ENCODE assay signal across 16 cellular contexts in the genomic region with DNA sequence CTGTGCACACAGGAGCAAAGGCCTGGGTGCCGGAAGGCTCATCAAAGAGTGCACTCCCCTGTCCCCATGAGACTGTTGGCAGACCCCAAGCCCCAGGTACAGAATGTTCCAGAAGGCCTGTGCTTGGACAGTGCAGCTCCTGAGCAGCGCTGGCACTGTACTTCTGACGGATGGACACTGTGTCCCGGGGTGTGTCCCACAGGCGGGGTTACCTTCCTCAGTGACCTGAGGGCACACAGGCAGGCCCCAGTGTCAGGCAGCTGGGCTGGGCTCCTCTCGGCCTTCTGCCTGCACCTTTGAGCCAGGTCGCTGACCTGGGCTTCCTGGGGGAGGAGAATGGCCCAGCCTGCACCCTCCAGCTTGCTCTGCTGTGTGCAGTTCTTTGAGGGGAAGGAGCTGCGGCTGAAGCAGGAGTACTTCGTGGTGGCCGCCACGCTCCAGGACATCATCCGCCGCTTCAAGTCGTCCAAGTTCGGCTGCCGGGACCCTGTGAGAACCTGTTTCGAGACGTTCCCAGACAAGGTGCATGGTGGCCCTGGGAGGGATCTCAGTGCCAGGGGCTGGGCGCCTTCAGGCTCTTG. TPM values are rescaled to one million over a fixed set of nuclear protein-coding genes. Genes with fewer than 3 reads are reported as not detected.
DNase-seq lines count a peak whose midpoint lies in the region; ATAC-seq and TF ChIP-seq lines count a peak whose summit lies in the region.
"Had no signal": no experiment of that assay in that cellular context is flagged by ENCODE, and none has a peak within 500 bp of the region (broad histone marks: within the 10 kb centered on the region; RNA-seq: fewer than 3 reads in every experiment).

No MANE protein-coding gene starts in this region.

- 83% methylated on average over 18 of the region's 19 CpGs for WGBS in prostate gland

- intact Hi-C loops in left ventricle myocardium superior (cut with micrococcal nuclease) (no loop called here), prostate gland (cut with DNase I) (no loop called here)

- no peaks in the 10 kb centered on the region for H3K27me3 Mint-ChIP-seq in activated naive CD8-positive, alpha-beta T cell treated with anti-CD3 and anti-CD28 coated beads, Interleukin-2, amount 10 ng/mL, durations not matched to agents 7 days and 5 days
- no peaks in the 10 kb centered on the region for H3K27me3 Mint-ChIP-seq in activated naive CD8-positive, alpha-beta T cell treated with anti-CD3 and anti-CD28 coated beads, Interleukin-2, amount 50 U/mL, for 24 hours
- peaks cover 3 to 5% (median 3%) of the 10 kb centered on the region in 3 donors for H3K27me3 Mint-ChIP-seq in immature natural killer cell (ENCODE audit: low read depth in 3 of 3)

- H3K4me1 ChIP-seq in prostate gland (replicated peaks), result peaks cover 28% of the 10 kb centered on the region
- H3K4me1 ChIP-seq: colonic mucosa had no signal

- no peaks in the 10 kb centered on the region for H3K9me3 ChIP-seq in prostate gland
- H3K9me3 ChIP-seq: colonic mucosa, neutrophil had no signal

- no peaks in the 10 kb centered on the region for H3K4me1 Mint-ChIP-seq in activated naive CD8-positive, alpha-beta T cell treated with anti-CD3 and anti-CD28 coated beads, Interleukin-2, amount 10 ng/mL, durations not matched to agents 7 days and 5 days
- H3K4me1 Mint-ChIP-seq in activated naive CD8-positive, alpha-beta T cell treated with anti-CD3 and anti-CD28 coated beads, Interleukin-2, amount 50 U/mL, for 24 hours, result no peaks in the 10 kb centered on the region
- H3K4me1 Mint-ChIP-seq in immature natural killer cell, result no peaks in the 10 kb centered on the region
- H3K4me1 Mint-ChIP-seq: mesothelial cell of epicardium had no signal

- peak; percentile 12 for DNase-seq in activated naive CD8-positive, alpha-beta T cell treated with anti-CD3 and anti-CD28 coated beads, Interleukin-2, amount 10 ng/mL, durations not matched to agents 7 days and 5 days
- DNase-seq in activated naive CD8-positive, alpha-beta T cell treated with anti-CD3 and anti-CD28 coated beads, Interleukin-2, amount 50 U/mL, for 24 hours, result no peak
- DNase-seq in left ventricle myocardium superior, result peak; percentile 28
- DNase-seq in prostate gland (ENCODE audit: low spot score), result no peak
- no peak for DNase-seq in NCI-H1436 (lab: John Stamatoyannopoulos, UW)
- no peak for DNase-seq in kidney glomerular epithelial cell (lab: John Stamatoyannopoulos, UW)
- no peak for DNase-seq in immature natural killer cell
- DNase-seq: activated CD4-positive, alpha-beta T cell treated with anti-CD3 and anti-CD28 coated beads for 4 hours; activated T-cell treated with anti-CD3 and anti-CD28 coated beads, Interleukin-2, amount 50 U/mL, for 48 hours; colonic mucosa; COR-L47; MV-4-11; NCI-H526 had no signal

- H3K27ac ChIP-seq in prostate gland, result peak overlapping the region; percentile 19 to 80
- H3K27ac ChIP-seq: colonic mucosa, neutrophil had no signal

- POLR2A ChIA-PET in activated naive CD8-positive, alpha-beta T cell treated with anti-CD3 and anti-CD28 coated beads, Interleukin-2, amount 10 ng/mL, durations not matched to agents 7 days and 5 days (lab: Charles Lee), result no interaction called here

- H3K36me3 ChIP-seq in prostate gland, result peaks cover under 1 to 5% of the 10 kb centered on the region in 2 donors

- no peaks in the 10 kb centered on the region for H3K9me3 Mint-ChIP-seq in activated naive CD8-positive, alpha-beta T cell treated with anti-CD3 and anti-CD28 coated beads, Interleukin-2, amount 10 ng/mL, durations not matched to agents 7 days and 5 days
- no peaks in the 10 kb centered on the region for H3K9me3 Mint-ChIP-seq in activated naive CD8-positive, alpha-beta T cell treated with anti-CD3 and anti-CD28 coated beads, Interleukin-2, amount 50 U/mL, for 24 hours
- no peaks in the 10 kb centered on the region for H3K9me3 Mint-ChIP-seq in immature natural killer cell
- H3K9me3 Mint-ChIP-seq: mesothelial cell of epicardium had no signal

- H3K4me3 ChIP-seq in prostate gland, result no peak overlapping the region
- H3K4me3 ChIP-seq: colonic mucosa had no signal

- H3K4me3 Mint-ChIP-seq in activated naive CD8-positive, alpha-beta T cell treated with anti-CD3 and anti-CD28 coated beads, Interleukin-2, amount 10 ng/mL, durations not matched to agents 7 days and 5 days, result no peak overlapping the region
- H3K4me3 Mint-ChIP-seq in activated naive CD8-positive, alpha-beta T cell treated with anti-CD3 and anti-CD28 coated beads, Interleukin-2, amount 50 U/mL, for 24 hours, result no peak overlapping the region
- no peak overlapping the region for H3K4me3 Mint-ChIP-seq in immature natural killer cell
- H3K4me3 Mint-ChIP-seq: mesothelial cell of epicardium had no signal

- no peak overlapping the region for H3K27ac Mint-ChIP-seq in activated naive CD8-positive, alpha-beta T cell treated with anti-CD3 and anti-CD28 coated beads, Interleukin-2, amount 10 ng/mL, durations not matched to agents 7 days and 5 days
- no peak overlapping the region for H3K27ac Mint-ChIP-seq in activated naive CD8-positive, alpha-beta T cell treated with anti-CD3 and anti-CD28 coated beads, Interleukin-2, amount 50 U/mL, for 24 hours
- no peak overlapping the region for H3K27ac Mint-ChIP-seq in immature natural killer cell
- H3K27ac Mint-ChIP-seq: mesothelial cell of epicardium had no signal

- H3K36me3 Mint-ChIP-seq in activated naive CD8-positive, alpha-beta T cell treated with anti-CD3 and anti-CD28 coated beads, Interleukin-2, amount 10 ng/mL, durations not matched to agents 7 days and 5 days, result no peaks in the 10 kb centered on the region
- peaks cover 6% of the 10 kb centered on the region for H3K36me3 Mint-ChIP-seq in activated naive CD8-positive, alpha-beta T cell treated with anti-CD3 and anti-CD28 coated beads, Interleukin-2, amount 50 U/mL, for 24 hours (ENCODE audit: low read depth)
- H3K36me3 Mint-ChIP-seq in immature natural killer cell, result peaks cover 0 to 6% (median 0%) of the 10 kb centered on the region in 3 donors

- no peaks in the 10 kb centered on the region for H3K27me3 ChIP-seq in prostate gland (replicated peaks; ENCODE audit: insufficient read depth)
- H3K27me3 ChIP-seq: colonic mucosa, neutrophil had no signal

- ATAC-seq in activated naive CD8-positive, alpha-beta T cell treated with anti-CD3 and anti-CD28 coated beads, Interleukin-2, amount 10 ng/mL, durations not matched to agents 7 days and 5 days (ENCODE audit: low read depth), result no peak
- ATAC-seq in activated naive CD8-positive, alpha-beta T cell treated with anti-CD3 and anti-CD28 coated beads, Interleukin-2, amount 50 U/mL, for 24 hours, result no peak
- ATAC-seq in left ventricle myocardium superior (no peak), GM19455 (IDR thresholded peaks at IDR 0.05; ENCODE audit: unreplicated experiment) (no peak)

- TF ChIP-seq POLR2A in prostate gland (IDR thresholded peaks at IDR 0.05), result no peak

- TF ChIP-seq CTCF in prostate gland (IDR thresholded peaks at IDR 0.05), result no peak

RNA-seq across cellular contexts. Expression of gene PYGB, which starts 30.1 kb away (rescaled TPM):
- total RNA-seq in activated naive CD8-positive, alpha-beta T cell treated with anti-CD3 and anti-CD28 coated beads, Interleukin-2, amount 10 ng/mL, durations not matched to agents 7 days and 5 days, result 10 to 100 TPM; 29.3 to 29.5 TPM
- total RNA-seq in left ventricle myocardium superior, result 205 TPM
- total RNA-seq in prostate gland, result 100 to 1,000 TPM; 231 to 261 TPM
- 10 to 100 TPM; 39.3 to 56.0 (median 51.0) TPM for polyA plus RNA-seq in immature natural killer cell

Comparison
In these comparisons a context has a peak if more than half of its experiments do, and no peak if none do; other contexts are left out.
1. DNase-seq: peak in activated naive CD8-positive, alpha-beta T cell treated with anti-CD3 and anti-CD28 coated beads, Interleukin-2, amount 10 ng/mL, durations not matched to agents 7 days and 5 days (single experiment) and left ventricle myocardium superior (single experiment); none in activated naive CD8-positive, alpha-beta T cell treated with anti-CD3 and anti-CD28 coated beads, Interleukin-2, amount 50 U/mL, for 24 hours (single experiment), prostate gland (single experiment), NCI-H1436 (single experiment), kidney glomerular epithelial cell (single experiment) and immature natural killer cell (0 of 3).